ENCODE assay signal across 8 cellular contexts in genomic region chr11:46347637-46348311, GRCh38. TPM values are rescaled to one million over a fixed set of nuclear protein-coding genes. Genes with fewer than 3 reads are reported as not detected.
DNase-seq lines count a peak whose midpoint lies in the region; TF ChIP-seq lines count a peak whose summit lies in the region.

No MANE protein-coding gene starts in this region.

- peaks cover 40% of the 10 kb centered on the region for H3K4me1 ChIP-seq in stomach smooth muscle (ENCODE audit: control insufficient read depth, insufficient read depth, low read length)

- peaks cover 6% of the 10 kb centered on the region for H3K27me3 Mint-ChIP-seq in IgD-negative memory B cell

- DNase-seq in GM12864 (ENCODE audit: low read depth) (no peak), kidney epithelial cell (ENCODE audit: low read depth) (no peak), AML-193 (lab: John Stamatoyannopoulos, UW) (no peak), GM19240 (ENCODE audit: insufficient read length, low spot score) (no peak), foreskin melanocyte (no peak)

- H3K4me3 ChIP-seq in GM12864 (ENCODE audit: low read depth, low read length) (peak overlapping the region; percentile 84), kidney epithelial cell (ENCODE audit: low read depth, low read length) (peak overlapping the region; percentile 78), stomach smooth muscle (ENCODE audit: low read length in 2 of 2) (peak overlapping the region; percentile 77 to 81)

- no peaks in the 10 kb centered on the region for H3K9me3 ChIP-seq in stomach smooth muscle (ENCODE audit: control insufficient read depth in 2 of 2, low read length in 2 of 2)

- peaks cover 31 to 44% (median 34%) of the 10 kb centered on the region in 3 donors for H3K4me1 Mint-ChIP-seq in IgD-negative memory B cell

- peak overlapping the region; percentile 68 to 72 for H3K9ac ChIP-seq in stomach smooth muscle (ENCODE audit: low read length in 2 of 2)

- peak overlapping the region in 1 of 3 donors; percentile 81 for H3K27ac Mint-ChIP-seq in IgD-negative memory B cell

- H3K36me3 ChIP-seq in kidney epithelial cell (ENCODE audit: control insufficient read depth, insufficient read depth, low read length) (no peaks in the 10 kb centered on the region), stomach smooth muscle (ENCODE audit: control insufficient read depth in 2 of 2, insufficient read depth in 2 of 2, low read length in 2 of 2) (no peaks in the 10 kb centered on the region)

- H3K27me3 ChIP-seq in kidney epithelial cell (ENCODE audit: control insufficient read depth, insufficient read depth, low read length), result no peaks in the 10 kb centered on the region
- H3K27me3 ChIP-seq in stomach smooth muscle (ENCODE audit: control insufficient read depth in 1 of 2, insufficient read depth in 2 of 2, low read length in 2 of 2), result no peaks in the 10 kb centered on the region

- H3K27ac ChIP-seq in angular gyrus (ENCODE audit: low read depth, low read length) (peak overlapping the region; percentile 67), stomach smooth muscle (ENCODE audit: low read length) (no peak overlapping the region)

- H3K36me3 Mint-ChIP-seq in IgD-negative memory B cell, result no peaks in the 10 kb centered on the region

- no peak for TF ChIP-seq CTCF in GM12864 (IDR thresholded peaks at IDR 0.05; ENCODE audit: low read depth, low read length, missing control alignments)
- no peak for TF ChIP-seq CTCF in kidney epithelial cell (IDR thresholded peaks at IDR 0.05; ENCODE audit: insufficient read depth, low read length, poor library complexity, severe bottlenecking)

- H3K9me3 Mint-ChIP-seq in IgD-negative memory B cell, result no peaks in the 10 kb centered on the region

- H3K4me3 Mint-ChIP-seq in IgD-negative memory B cell, result peak overlapping the region; percentile 84 to 94 (median 90)

RNA-seq across cellular contexts. Expression of gene DGKZ, which starts 0.5 kb away (rescaled TPM):
- 9.0 TPM for polyA plus RNA-seq in IgD-negative memory B cell
- total RNA-seq in kidney epithelial cell, result 69.6 and 95.7 TPM in 2 replicates

RNA-seq across cellular contexts. Expression of gene MDK, which starts 33.7 kb away (rescaled TPM):
- 0.60 TPM for polyA plus RNA-seq in IgD-negative memory B cell
- 756 and 805 TPM in 2 replicates for total RNA-seq in kidney epithelial cell

RNA-seq across cellular contexts. Expression of gene CHRM4, which starts 43.8 kb away (rescaled TPM):
- 0.29 TPM for polyA plus RNA-seq in IgD-negative memory B cell
- 0.27 and 0.29 TPM in 2 replicates for total RNA-seq in kidney epithelial cell
